In genomic region chr10:105837951-105838350, GRCh38 we compare ENCODE assay signal across 9 cellular contexts.
DNase-seq lines count a peak whose midpoint lies in the region; ATAC-seq, FAIRE-seq and TF ChIP-seq lines count a peak whose summit lies in the region.
"Had no signal": no experiment of that assay in that cellular context is flagged by ENCODE, and none has a peak within 500 bp of the region (broad histone marks: within the 10 kb centered on the region; RNA-seq: fewer than 3 reads in every experiment).

No MANE protein-coding gene starts in this region.

- no peak overlapping the region for H4K5ac ChIP-seq in H1 (ENCODE audit: insufficient read length, low read depth, low read length)

- H2BK20ac ChIP-seq in H1 (ENCODE audit: low read length) = no peak overlapping the region

- H2AK5ac ChIP-seq in H1 (ENCODE audit: low read depth, low read length) = no peak overlapping the region

- H3K9ac ChIP-seq in H1 (replicated peaks in 1 of 4; ENCODE audit: extremely low read depth in 1 of 4, low read depth in 3 of 4, low read length in 3 of 4) = no peak overlapping the region

- H3K14ac ChIP-seq in H1 (ENCODE audit: insufficient read length) = no peak overlapping the region

- H3K27me3 ChIP-seq in H1 (replicated peaks in 1 of 4; ENCODE audit: control insufficient read depth in 3 of 4, extremely low read depth in 1 of 4, insufficient read depth in 3 of 4, low read length in 3 of 4) = no peaks in the 10 kb centered on the region
- H3K27me3 ChIP-seq: SJSA1 had no signal

- H3K4ac ChIP-seq in H1 (replicated peaks; ENCODE audit: insufficient read length, low read depth, low read length) = no peak overlapping the region

- no peak overlapping the region for H2BK12ac ChIP-seq in H1 (ENCODE audit: low read depth, low read length)

- WGBS in H1 (ENCODE audit: extremely low coverage in 1 of 2, insufficient coverage in 1 of 2, insufficient read length in 1 of 2, insufficient replicate concordance in 2 of 2, low coverage in 1 of 2, low lambda C conversion rate in 2 of 2, missing lambda C conversion rate in 1 of 2), 2 experiments = 83% methylated on average over 2 of the region's 2 CpGs; no CpG with 5 or more reads in 1 of the 2 experiments

- H3K27ac ChIP-seq in H1 (ENCODE audit: low read depth, low read length) (no peak overlapping the region), substantia nigra (ENCODE audit: low read depth, low read length, poor library complexity, severe bottlenecking) (no peak overlapping the region)
- H3K27ac ChIP-seq: SJSA1 had no signal

- no peak for TF ChIP-seq CTCF in H1 (IDR thresholded peaks at IDR 0.05; ENCODE audit: control extremely low read depth in 1 of 3, insufficient read depth in 1 of 3, low read depth in 1 of 3, low read length in 3 of 3)

- H3K56ac ChIP-seq in H1 (replicated peaks; ENCODE audit: insufficient read length, low read depth, low read length) = no peak overlapping the region

- FAIRE-seq in H1 (lab: Jason Lieb, UNC) = no peak

- H3K18ac ChIP-seq in H1 (ENCODE audit: extremely low read depth, low read length) = no peak overlapping the region

- POLR2A ChIA-PET in H1 (lab: Charles Lee; ENCODE audit: partially characterized antibody) = no interaction called here

- H3K79me1 ChIP-seq in H1 (ENCODE audit: low read depth, low read length) = no peaks in the 10 kb centered on the region

- no peak for TF ChIP-seq RAD21 in H1 (IDR thresholded peaks at IDR 0.05 in 1 of 2, conservative IDR thresholded peaks at IDR 0.05 in 1 of 2; ENCODE audit: low read depth in 2 of 2, low read length in 2 of 2)

- no peak overlapping the region for H3K23ac ChIP-seq in H1 (ENCODE audit: insufficient read length)

- no peaks in the 10 kb centered on the region for H3K36me3 ChIP-seq in H1 (ENCODE audit: control insufficient read depth in 2 of 4, insufficient read depth in 4 of 4, low read length in 3 of 4)
- H3K36me3 ChIP-seq: SJSA1 had no signal

- peak; percentile 89 for ATAC-seq in GM18511 (IDR thresholded peaks at IDR 0.05; ENCODE audit: unreplicated experiment)

- H3K4me3 ChIP-seq in H1 (ENCODE audit: extremely low read depth in 1 of 4, insufficient read depth in 2 of 4, low read depth in 3 of 4, low read length in 4 of 4) = no peak overlapping the region
- H3K4me3 ChIP-seq: SJSA1 had no signal

- H3K23me2 ChIP-seq in H1 (ENCODE audit: low read depth, low read length) = no peaks in the 10 kb centered on the region

- no peak overlapping the region for H4K91ac ChIP-seq in H1 (replicated peaks; ENCODE audit: insufficient read length, low read length)

- H2BK120ac ChIP-seq in H1 (replicated peaks; ENCODE audit: low read depth, low read length) = no peak overlapping the region

- peak overlapping the region; percentile 26; the same call in 1 of the 2 replicates for H2AFZ ChIP-seq in H1 (ENCODE audit: low read length)

- no peaks in the 10 kb centered on the region for H3K9me3 ChIP-seq in H1 (ENCODE audit: insufficient read depth in 2 of 2, low read depth in 1 of 2, low read length in 1 of 2)

- CTCF ChIA-PET in H1 (lab: Charles Lee; ENCODE audit: partially characterized antibody) = interaction anchor here (0.6 kb wide), 1 partner anchor 456 kb away, joined by 3 read pairs; no protein-coding TSS in a partner anchor

- DNase-seq in H4 (ENCODE audit: low spot score) (peak; percentile 72), NCI-H146 (lab: John Stamatoyannopoulos, UW) (peak; percentile 48), H1 (ENCODE audit: low read depth in 1 of 2, low spot score in 2 of 2) (no peak), pons (ENCODE audit: low spot score) (peak; percentile 51), NCI-H446 (lab: John Stamatoyannopoulos, UW) (no peak), substantia nigra (lab: John Stamatoyannopoulos, UW) (no peak)
- DNase-seq in stimulated activated CD4-positive, alpha-beta T cell treated with anti-CD3 and anti-CD28 coated beads, Interleukin-4, amount 100 ng/mL, for 4 hours = no peak

- no peak overlapping the region for H2BK5ac ChIP-seq in H1 (ENCODE audit: low read depth, low read length)

- H4K20me1 ChIP-seq in H1 (replicated peaks in 1 of 2; ENCODE audit: control insufficient read depth in 1 of 2, insufficient read depth in 2 of 2, low read length in 2 of 2) = no peaks in the 10 kb centered on the region

- H4K8ac ChIP-seq in H1 (ENCODE audit: extremely low read depth, insufficient read depth, low read length) = no peak overlapping the region

- peak overlapping the region in 1 of 2 experiments; percentile 41; a peak in 1 of 4 replicates for H3K4me2 ChIP-seq in H1 (ENCODE audit: insufficient read depth in 1 of 2, low read depth in 2 of 2, low read length in 2 of 2)

- no peak overlapping the region for H2BK15ac ChIP-seq in H1 (ENCODE audit: low read length)

- no peaks in the 10 kb centered on the region for H3K79me2 ChIP-seq in H1 (ENCODE audit: control insufficient read depth in 1 of 2, insufficient read depth in 2 of 2, low read length in 2 of 2)

- H3K4me1 ChIP-seq in H1 (replicated peaks in 1 of 4; ENCODE audit: control insufficient read depth in 3 of 4, insufficient read depth in 4 of 4, low read length in 3 of 4) = peaks cover 0 to 2% (median 0%) of the 10 kb centered on the region in 4 experiments; a peak in 1 of 7 replicates
- H3K4me1 ChIP-seq: SJSA1 had no signal

- no peak for TF ChIP-seq EP300 in H1 (IDR thresholded peaks at IDR 0.05; ENCODE audit: borderline replicate concordance in 1 of 2, low read depth in 2 of 2, low read length in 2 of 2)

- no peak for TF ChIP-seq POLR2A in H1 (IDR thresholded peaks at IDR 0.05; ENCODE audit: control extremely low read depth in 1 of 2, low read depth in 2 of 2, low read length in 2 of 2)

TF ChIP-seq in H1, 55 proteins besides CTCF, POLR2A, EP300 and RAD21:
- TF ChIP-seq RBBP5 (IDR thresholded peaks at IDR 0.05; ENCODE audit: borderline replicate concordance, low read depth, low read length) (no peak), FOSL1 (IDR thresholded peaks at IDR 0.05; ENCODE audit: insufficient read depth, low read depth, low read length) (no peak), JUND (IDR thresholded peaks at IDR 0.05; ENCODE audit: low read length) (no peak), CHD1 (IDR thresholded peaks at IDR 0.05; ENCODE audit: low read depth, low read length) (no peak), CREB1 (IDR thresholded peaks at IDR 0.05) (no peak), ASH2L (IDR thresholded peaks at IDR 0.05; ENCODE audit: low read length) (no peak), ZNF274 (IDR thresholded peaks at IDR 0.05; ENCODE audit: borderline replicate concordance, extremely low read depth, low read length) (no peak), KDM4A (IDR thresholded peaks at IDR 0.05; ENCODE audit: low read depth, low read length, severe bottlenecking) (no peak), SP2 (IDR thresholded peaks at IDR 0.05; ENCODE audit: low read length) (no peak), SUZ12 (IDR thresholded peaks at IDR 0.05; ENCODE audit: low read length) (no peak), KDM5A (IDR thresholded peaks at IDR 0.05; ENCODE audit: low read length) (no peak), CBX5 (IDR thresholded peaks at IDR 0.05; ENCODE audit: low read depth, low read length) (no peak), CTBP2 (IDR thresholded peaks at IDR 0.05; ENCODE audit: borderline replicate concordance, insufficient read depth, insufficient read length, low read length) (no peak), TBP (IDR thresholded peaks at IDR 0.05; ENCODE audit: low read depth, low read length) (no peak), MAX (IDR thresholded peaks at IDR 0.05) (no peak)

Comparison
In these comparisons a context has a peak if more than half of its experiments do, and no peak if none do; other contexts are left out.
1. DNase-seq: peak in H4 (single experiment), NCI-H146 (single experiment) and pons (single experiment); none in H1 (0 of 2), NCI-H446 (0 of 2), substantia nigra (0 of 49) and stimulated activated CD4-positive, alpha-beta T cell treated with anti-CD3 and anti-CD28 coated beads, Interleukin-4, amount 100 ng/mL, for 4 hours (0 of 2).